Comparison of ENCODE assay signal across 1 cellular context in genomic region chr17:78174870-78175642, GRCh38.
TF ChIP-seq lines count a peak whose summit lies in the region.

No MANE protein-coding gene starts in this region.

TF ChIP-seq in GM12878, 131 proteins besides CTCF, POLR2A, EP300 and RAD21:
- TF ChIP-seq CBX3 (IDR thresholded peaks at IDR 0.05; ENCODE audit: borderline replicate concordance, low read depth): no peak
- TF ChIP-seq ZBED1 (IDR thresholded peaks at IDR 0.05; ENCODE audit: borderline replicate concordance): peak; percentile 56; the same call in 1 of the 2 replicates
- TF ChIP-seq FOXK2 (IDR thresholded peaks at IDR 0.05): no peak
- no peak for TF ChIP-seq RB1 (IDR thresholded peaks at IDR 0.05; ENCODE audit: borderline replicate concordance)
- TF ChIP-seq RAD51 (IDR thresholded peaks at IDR 0.05): no peak
- no peak for TF ChIP-seq TAF1 (IDR thresholded peaks at IDR 0.05; ENCODE audit: borderline replicate concordance, low read depth, low read length)
- TF ChIP-seq TCF3 (IDR thresholded peaks at IDR 0.05; ENCODE audit: borderline replicate concordance, insufficient read depth, low read depth, low read length): 0 out of 2 replicates have a peak, but pooled peaks have one; percentile 40
- TF ChIP-seq SMAD5 (IDR thresholded peaks at IDR 0.05; ENCODE audit: low read depth): peak; percentile 25; the same call in 1 of the 2 replicates
- TF ChIP-seq RFX5 (IDR thresholded peaks at IDR 0.05; ENCODE audit: low read depth, low read length): no peak
- peak; percentile 15; the same call in 1 of the 2 replicates for TF ChIP-seq POLR2AphosphoS5 (IDR thresholded peaks at IDR 0.05; ENCODE audit: low read length)
- no peak for TF ChIP-seq MTA2 (IDR thresholded peaks at IDR 0.05; ENCODE audit: low read depth)
- no peak for TF ChIP-seq ASH2L (IDR thresholded peaks at IDR 0.05; ENCODE audit: borderline replicate concordance, low read depth)
